ENCODE assay signal across 17 cellular contexts in the genomic region with DNA sequence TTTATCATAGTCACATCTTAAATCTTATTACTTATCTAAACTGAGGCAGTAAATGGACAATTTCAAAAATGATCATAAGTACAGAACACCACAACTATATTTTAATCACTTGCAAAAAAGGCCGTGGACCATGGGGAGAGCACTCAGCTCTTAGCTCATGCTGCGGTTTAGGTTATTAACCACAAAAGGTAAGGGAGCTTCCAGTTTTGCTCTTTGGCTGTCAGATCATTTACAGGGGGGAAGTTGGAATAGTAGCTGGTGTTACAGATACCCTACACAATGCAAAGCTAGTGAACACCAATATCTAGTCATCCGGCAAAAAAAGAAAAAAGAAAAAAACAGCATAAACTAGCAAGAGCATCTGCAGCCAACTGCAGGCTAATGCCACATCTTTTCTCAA.
A peak's percentile ranks its signal among the peaks of the same experiment; 100 is the strongest.
DNase-seq lines count a peak whose midpoint lies in the region; ATAC-seq and TF ChIP-seq lines count a peak whose summit lies in the region.
"Had no signal": no experiment of that assay in that cellular context is flagged by ENCODE, and none has a peak within 500 bp of the region (broad histone marks: within the 10 kb centered on the region; RNA-seq: fewer than 3 reads in every experiment).

No MANE protein-coding gene starts in this region.

- TF ChIP-seq CTCF in KMS-11 (conservative IDR thresholded peaks at IDR 0.05; ENCODE audit: low read depth, low read length), result no peak
- TF ChIP-seq CTCF in OCI-LY3 (IDR thresholded peaks at IDR 0.05; ENCODE audit: low read depth, low read length), result no peak
- TF ChIP-seq CTCF in endothelial cell (IDR thresholded peaks at IDR 0.05; ENCODE audit: unreplicated experiment), result no peak
- TF ChIP-seq CTCF in GM23338 (conservative IDR thresholded peaks at IDR 0.05; ENCODE audit: low read depth in 2 of 2), result no peak

- H3K27me3 ChIP-seq in KMS-11 (ENCODE audit: insufficient read depth, low read depth), result no peaks in the 10 kb centered on the region
- H3K27me3 ChIP-seq in OCI-LY3 (ENCODE audit: low read depth, low read length), result no peaks in the 10 kb centered on the region
- H3K27me3 ChIP-seq in GM23338 (ENCODE audit: insufficient read depth), result no peaks in the 10 kb centered on the region
- H3K27me3 ChIP-seq: BLaER1 had no signal

- peaks cover 6% of the 10 kb centered on the region for H3K9me3 Mint-ChIP-seq in endothelial cell (ENCODE audit: unreplicated experiment)
- peaks cover 38% of the 10 kb centered on the region for H3K9me3 Mint-ChIP-seq in GM23338

- H3K4me2 ChIP-seq in KMS-11 (peak overlapping the region; percentile 34), OCI-LY3 (ENCODE audit: low read length) (peak overlapping the region; percentile 18; the same call in 1 of the 2 replicates), GM23338 (no peak overlapping the region)
- H3K4me2 ChIP-seq: BLaER1 had no signal

- no peak overlapping the region for H3K4me3 ChIP-seq in KMS-11 (IDR thresholded peaks at IDR 0.05; ENCODE audit: insufficient read depth, low read depth, low read length)
- no peak overlapping the region for H3K4me3 ChIP-seq in OCI-LY3 (ENCODE audit: low read length)
- H3K4me3 ChIP-seq in GM23338, result no peak overlapping the region
- H3K4me3 ChIP-seq: BLaER1 had no signal

- H3K27ac Mint-ChIP-seq in endothelial cell (ENCODE audit: unreplicated experiment), result no peak overlapping the region
- no peak overlapping the region for H3K27ac Mint-ChIP-seq in GM23338
- H3K27ac Mint-ChIP-seq: HFFc6 had no signal

- no peaks in the 10 kb centered on the region for H3K9me3 ChIP-seq in OCI-LY3 (ENCODE audit: insufficient read depth, low read length)
- H3K9me3 ChIP-seq: Caco-2 had no signal

- H3K27ac ChIP-seq in KMS-11 (no peak overlapping the region; the same call in 1 of the 2 replicates), OCI-LY3 (ENCODE audit: low read length) (no peak overlapping the region), GM23338 (ENCODE audit: low read depth) (no peak overlapping the region)
- H3K27ac ChIP-seq: BLaER1, HL-60 had no signal

- H3K36me3 ChIP-seq in KMS-11 (ENCODE audit: insufficient read depth) (no peaks in the 10 kb centered on the region), OCI-LY3 (replicated peaks; ENCODE audit: low read depth, low read length) (no peaks in the 10 kb centered on the region), GM23338 (ENCODE audit: insufficient read depth) (peaks cover 9% of the 10 kb centered on the region; the same call in 1 of the 2 replicates)
- H3K36me3 ChIP-seq: BLaER1 had no signal

- H3K4me1 Mint-ChIP-seq in endothelial cell (ENCODE audit: unreplicated experiment) (no peaks in the 10 kb centered on the region), GM23338 (no peaks in the 10 kb centered on the region)

- peaks cover 4% of the 10 kb centered on the region; the same call in 1 of the 2 replicates for H3K9me2 ChIP-seq in GM23338 (ENCODE audit: insufficient read depth)

- DNase-seq in endothelial cell (ENCODE audit: low spot score) (no peak), NCI-H1694 treated with DMSO at 0.1 percent for 48 hours (lab: John Stamatoyannopoulos, UW) (no peak), NCI-H2107 treated with DMSO at 0.1 percent for 48 hours (lab: John Stamatoyannopoulos, UW; ENCODE audit: unreplicated experiment) (no peak), GM23338 (ENCODE audit: low spot score) (no peak)
- DNase-seq: 8988T; AML-193; Caco-2; CD8-positive, alpha-beta memory T cell; GF-D8; GOT3; HCEC 1CT; HFFc6 had no signal

- H3K79me2 ChIP-seq in KMS-11 (ENCODE audit: insufficient read depth, low read depth), result no peaks in the 10 kb centered on the region
- no peaks in the 10 kb centered on the region for H3K79me2 ChIP-seq in OCI-LY3 (ENCODE audit: low read length)
- H3K79me2 ChIP-seq in GM23338 (replicated peaks; ENCODE audit: insufficient read depth), result no peaks in the 10 kb centered on the region

- H3K9ac ChIP-seq in KMS-11, result no peak overlapping the region
- no peak overlapping the region for H3K9ac ChIP-seq in OCI-LY3 (ENCODE audit: low read length)
- H3K9ac ChIP-seq: BLaER1 had no signal

- H3K27me3 Mint-ChIP-seq in endothelial cell (ENCODE audit: unreplicated experiment), result peaks cover 2% of the 10 kb centered on the region
- no peaks in the 10 kb centered on the region for H3K27me3 Mint-ChIP-seq in GM23338 (ENCODE audit: insufficient read depth, low read depth, poor library complexity)
- H3K27me3 Mint-ChIP-seq: CD8-positive, alpha-beta memory T cell had no signal

- H4K20me1 ChIP-seq in KMS-11 (ENCODE audit: insufficient read depth) (no peaks in the 10 kb centered on the region), OCI-LY3 (ENCODE audit: insufficient read depth, low read length) (no peaks in the 10 kb centered on the region), GM23338 (replicated peaks; ENCODE audit: insufficient read depth) (no peaks in the 10 kb centered on the region)
- H4K20me1 ChIP-seq: BLaER1 had no signal

- no peaks in the 10 kb centered on the region for H3F3A ChIP-seq in GM23338 (replicated peaks; ENCODE audit: low read depth)

- H3K36me3 Mint-ChIP-seq in endothelial cell (ENCODE audit: low read depth, unreplicated experiment) (peaks cover 33% of the 10 kb centered on the region), GM23338 (ENCODE audit: low read depth) (peaks cover 41% of the 10 kb centered on the region)

- H3K4me3 Mint-ChIP-seq in endothelial cell (ENCODE audit: unreplicated experiment) (peak overlapping the region; percentile 38), GM23338 (no peak overlapping the region)
- H3K4me3 Mint-ChIP-seq: HFFc6 had no signal

- ATAC-seq in GM19467 (IDR thresholded peaks at IDR 0.05; ENCODE audit: unreplicated experiment) (peak; percentile 57), GM23338 (no peak)

- H3K4me1 ChIP-seq in KMS-11 (ENCODE audit: low read depth, poor library complexity, severe bottlenecking), result peaks cover 32% of the 10 kb centered on the region
- H3K4me1 ChIP-seq in OCI-LY3 (ENCODE audit: low read length), result peaks cover 8% of the 10 kb centered on the region
- no peaks in the 10 kb centered on the region for H3K4me1 ChIP-seq in GM23338 (ENCODE audit: insufficient read depth)
- H3K4me1 ChIP-seq: BLaER1, Caco-2 had no signal

- H2AFZ ChIP-seq in KMS-11 (ENCODE audit: low read depth) (no peak overlapping the region), OCI-LY3 (ENCODE audit: low read depth, low read length) (no peak overlapping the region), GM23338 (no peak overlapping the region)

TF ChIP-seq in GM23338, 12 proteins besides CTCF, POLR2A, EP300 and RAD21:
- TF ChIP-seq POLR2AphosphoS5 (IDR thresholded peaks at IDR 0.05; ENCODE audit: low read depth) (no peak), ZNF114 (CRISPR knock-in tag; IDR thresholded peaks at IDR 0.05) (no peak), EZH2 (IDR thresholded peaks at IDR 0.05; ENCODE audit: low read depth, unreplicated experiment) (no peak)
- TF ChIP-seq, protein P1, sequence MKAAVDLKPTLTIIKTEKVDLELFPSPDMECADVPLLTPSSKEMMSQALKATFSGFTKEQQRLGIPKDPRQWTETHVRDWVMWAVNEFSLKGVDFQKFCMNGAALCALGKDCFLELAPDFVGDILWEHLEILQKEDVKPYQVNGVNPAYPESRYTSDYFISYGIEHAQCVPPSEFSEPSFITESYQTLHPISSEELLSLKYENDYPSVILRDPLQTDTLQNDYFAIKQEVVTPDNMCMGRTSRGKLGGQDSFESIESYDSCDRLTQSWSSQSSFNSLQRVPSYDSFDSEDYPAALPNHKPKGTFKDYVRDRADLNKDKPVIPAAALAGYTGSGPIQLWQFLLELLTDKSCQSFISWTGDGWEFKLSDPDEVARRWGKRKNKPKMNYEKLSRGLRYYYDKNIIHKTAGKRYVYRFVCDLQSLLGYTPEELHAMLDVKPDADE (IDR thresholded peaks at IDR 0.05), result no peak
